In the genomic region with DNA sequence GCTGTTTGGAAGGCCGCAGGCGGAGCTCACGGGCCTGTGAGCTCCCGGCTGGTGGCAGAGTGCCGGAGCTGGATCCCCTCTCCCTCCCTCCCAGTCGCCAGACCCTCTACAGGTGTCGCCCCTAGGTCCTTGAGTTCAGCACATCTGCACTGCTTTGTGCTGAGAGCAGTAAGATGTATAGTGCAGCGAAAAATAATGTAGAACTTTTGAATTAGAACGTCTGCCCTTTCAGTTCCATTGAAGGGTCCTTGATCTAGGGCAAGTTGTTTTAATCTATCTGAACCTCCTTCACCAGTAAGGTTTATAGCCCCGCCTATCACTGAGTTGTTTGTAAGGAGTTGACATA, we compare ENCODE assay signal across 1 cellular context.
TF ChIP-seq lines count a peak whose summit lies in the region.

No MANE protein-coding gene starts in this region.

TF ChIP-seq in H1, 55 proteins besides CTCF, POLR2A, EP300 and RAD21:
- no peak for TF ChIP-seq ZNF274 (IDR thresholded peaks at IDR 0.05; ENCODE audit: borderline replicate concordance, extremely low read depth, low read length)
- TF ChIP-seq TCF12 (IDR thresholded peaks at IDR 0.05; ENCODE audit: low read depth, low read length), result no peak
- no peak for TF ChIP-seq BACH1 (IDR thresholded peaks at IDR 0.05; ENCODE audit: low read length)
- no peak for TF ChIP-seq TAF1 (IDR thresholded peaks at IDR 0.05; ENCODE audit: low read depth, low read length)
- TF ChIP-seq TBP (IDR thresholded peaks at IDR 0.05; ENCODE audit: low read depth, low read length), result no peak
- TF ChIP-seq SP1 (IDR thresholded peaks at IDR 0.05; ENCODE audit: low read depth, low read length), result no peak; the same call in 1 of the 2 replicates
- no peak for TF ChIP-seq BRCA1 (IDR thresholded peaks at IDR 0.05; ENCODE audit: low read depth, low read length)
- TF ChIP-seq NANOG (IDR thresholded peaks at IDR 0.05; ENCODE audit: insufficient read depth, low read depth, low read length, poor library complexity, severe bottlenecking), result no peak
- TF ChIP-seq, protein P1, sequence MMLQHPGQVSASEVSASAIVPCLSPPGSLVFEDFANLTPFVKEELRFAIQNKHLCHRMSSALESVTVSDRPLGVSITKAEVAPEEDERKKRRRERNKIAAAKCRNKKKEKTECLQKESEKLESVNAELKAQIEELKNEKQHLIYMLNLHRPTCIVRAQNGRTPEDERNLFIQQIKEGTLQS (IDR thresholded peaks at IDR 0.05; ENCODE audit: insufficient read depth, low read depth, low read length), result no peak
- TF ChIP-seq CREB1 (IDR thresholded peaks at IDR 0.05), result no peak
- TF ChIP-seq SIN3A (conservative IDR thresholded peaks at IDR 0.05 in 1 of 2, IDR thresholded peaks at IDR 0.05 in 1 of 2; ENCODE audit: low read depth in 1 of 2, low read length in 2 of 2), result peak in 1 of 2 experiments; percentile 22; a peak in 2 of 4 replicates
- no peak for TF ChIP-seq JUND (IDR thresholded peaks at IDR 0.05; ENCODE audit: low read length)
- TF ChIP-seq PHF8 (conservative IDR thresholded peaks at IDR 0.05; ENCODE audit: low read depth, low read length), result no peak
- no peak for TF ChIP-seq CBX8 (IDR thresholded peaks at IDR 0.05; ENCODE audit: borderline replicate concordance, low read depth, low read length)
- TF ChIP-seq KDM5A (IDR thresholded peaks at IDR 0.05; ENCODE audit: low read length), result 0 out of 2 replicates have a peak, but pooled peaks have one; percentile 12
- TF ChIP-seq BCL11A (IDR thresholded peaks at IDR 0.05; ENCODE audit: low read depth in 2 of 2, low read length in 2 of 2), result no peak
- 0 out of 2 replicates have a peak, but pooled peaks have one; percentile 1 for TF ChIP-seq EGR1 (IDR thresholded peaks at IDR 0.05; ENCODE audit: borderline replicate concordance, low read depth, low read length)
- no peak for TF ChIP-seq TAF7 (optimal IDR thresholded peaks at IDR 0.05; ENCODE audit: borderline replicate concordance, low read depth, low read length)
- no peak for TF ChIP-seq RFX5 (IDR thresholded peaks at IDR 0.05; ENCODE audit: borderline replicate concordance, low read depth, low read length)
TF ChIP-seq in H1: peak in this region for 3.
